ENCODE assay signal across 8 cellular contexts in genomic region chr3:14142567-14143270, GRCh38. TPM values are rescaled to one million over a fixed set of nuclear protein-coding genes. Genes with fewer than 3 reads are reported as not detected.
A peak's percentile ranks its signal among the peaks of the same experiment; 100 is the strongest.
DNase-seq lines count a peak whose midpoint lies in the region; ATAC-seq and TF ChIP-seq lines count a peak whose summit lies in the region.

No MANE protein-coding gene starts in this region.

- H3K4me3 Mint-ChIP-seq in memory B cell, result no peak overlapping the region

- H3K9me3 Mint-ChIP-seq in memory B cell, result no peaks in the 10 kb centered on the region

- no peak overlapping the region for H3K4me3 ChIP-seq in thoracic aorta

- peak overlapping the region; percentile 97 for H3K27ac Mint-ChIP-seq in memory B cell

- H3K27ac ChIP-seq in thoracic aorta, result peak overlapping the region; percentile 94 to 98

- H3K4me1 Mint-ChIP-seq in memory B cell, result peaks cover 14% of the 10 kb centered on the region

- H3K27me3 Mint-ChIP-seq in memory B cell, result no peaks in the 10 kb centered on the region

- peaks cover 48 to 88% of the 10 kb centered on the region in 2 donors for H3K4me1 ChIP-seq in thoracic aorta (ENCODE audit: control insufficient read depth in 1 of 2, low read depth in 2 of 2)

- no peak for TF ChIP-seq CTCF in thoracic aorta (IDR thresholded peaks at IDR 0.05)

- peaks cover 27% of the 10 kb centered on the region for H3K36me3 Mint-ChIP-seq in memory B cell

- DNase-seq in NCI-H2107 treated with DMSO at 0.1 percent for 48 hours (lab: John Stamatoyannopoulos, UW; ENCODE audit: unreplicated experiment) (peak; percentile 9), NCI-H2107 (lab: John Stamatoyannopoulos, UW) (no peak), memory B cell (ENCODE audit: low spot score in 2 of 2) (no peak), thoracic aorta (ENCODE audit: low spot score) (no peak), NK-92 (lab: John Stamatoyannopoulos, UW; ENCODE audit: unreplicated experiment) (no peak), RKO (ENCODE audit: low spot score) (no peak)
- DNase-seq in activated naive CD4-positive, alpha-beta T cell treated with anti-CD3 and anti-CD28 coated beads, Interleukin-2, amount 50 U/mL, for 16 hours, result peak; percentile 29

- H3K27me3 ChIP-seq in thoracic aorta (replicated peaks; ENCODE audit: insufficient read depth), result no peaks in the 10 kb centered on the region

- no peak for ATAC-seq in memory B cell (ENCODE audit: low read depth)
- no peak for ATAC-seq in thoracic aorta (ENCODE audit: insufficient number of reproducible peaks, low FRiP score, low read depth)
- no peak for ATAC-seq in GM19328 (IDR thresholded peaks at IDR 0.05; ENCODE audit: unreplicated experiment)

- no peaks in the 10 kb centered on the region for H3K9me3 ChIP-seq in thoracic aorta

- peaks cover 24% of the 10 kb centered on the region for H3K36me3 ChIP-seq in thoracic aorta

RNA-seq across cellular contexts. Expression of gene TMEM43, which starts 17.9 kb away (rescaled TPM):
- 100 to 1,000 TPM; 161 to 195 TPM for total RNA-seq in thoracic aorta

RNA-seq across cellular contexts. Expression of gene CHCHD4, which starts 18.0 kb away (rescaled TPM):
- total RNA-seq in thoracic aorta, result 1 to 10 TPM; 6.6 to 7.5 TPM

RNA-seq across cellular contexts. Expression of gene XPC, which starts 35.7 kb away (rescaled TPM):
- 10 to 100 TPM; 49.2 to 57.1 TPM for total RNA-seq in thoracic aorta

RNA-seq across cellular contexts. Expression of gene LSM3, which starts 35.9 kb away (rescaled TPM):
- total RNA-seq in thoracic aorta, result 1 to 10 TPM; 4.9 TPM

Comparison
In these comparisons a context has a peak if more than half of its experiments do, and no peak if none do; other contexts are left out.
1. DNase-seq: peak in NCI-H2107 treated with DMSO at 0.1 percent for 48 hours (single experiment) and activated naive CD4-positive, alpha-beta T cell treated with anti-CD3 and anti-CD28 coated beads, Interleukin-2, amount 50 U/mL, for 16 hours (single experiment); none in NCI-H2107 (single experiment), memory B cell (0 of 2), thoracic aorta (single experiment), NK-92 (single experiment) and RKO (single experiment).